15 cellular contexts compared by ENCODE assay signal in genomic region chr10:128098631-128099030, GRCh38.
"Had no signal": no experiment of that assay in that cellular context is flagged by ENCODE, and none has a peak within 500 bp of the region (broad histone marks: within the 10 kb centered on the region; RNA-seq: fewer than 3 reads in every experiment).

No MANE protein-coding gene starts in this region.

- H3K4me1 Mint-ChIP-seq: neural progenitor cell had no signal

- H3K36me3 ChIP-seq: ascending aorta, gastrocnemius medialis, pancreas, thoracic aorta had no signal

- H3K36me3 Mint-ChIP-seq: naive B cell had no signal

- H2AFZ ChIP-seq: neural progenitor cell had no signal

- H3K27me3 ChIP-seq: ascending aorta, gastrocnemius medialis, heart left ventricle, neural progenitor cell, pancreas had no signal

- H3K27me3 Mint-ChIP-seq: activated B cell treated with CpG ODN at 0.5 μM for 24 hours; activated CD4-positive, alpha-beta T cell treated with anti-CD3 and anti-CD28 coated beads, Interleukin-2, amount 10 ng/mL, durations not matched to agents 7 days and 5 days; effector memory CD8-positive, alpha-beta T cell; naive B cell had no signal

- H3K4me1 ChIP-seq: ascending aorta, gastrocnemius medialis, neural progenitor cell, pancreas had no signal

- H3K27ac ChIP-seq: ascending aorta, epithelial cell of prostate, gastrocnemius medialis, heart left ventricle, neural progenitor cell, pancreas, thoracic aorta had no signal

- DNase-seq: activated B cell treated with CpG ODN at 0.5 μM for 24 hours; activated CD4-positive, alpha-beta T cell treated with anti-CD3 and anti-CD28 coated beads, Interleukin-2, amount 10 ng/mL, durations not matched to agents 7 days and 5 days; effector memory CD8-positive, alpha-beta T cell; gastrocnemius medialis; heart left ventricle; left cardiac atrium; naive B cell; pancreas had no signal

- H3K4me2 ChIP-seq: neural progenitor cell had no signal

- H3K4me3 ChIP-seq: ascending aorta, gastrocnemius medialis, heart left ventricle, lung, neural progenitor cell, pancreas, thoracic aorta had no signal

- ATAC-seq: effector memory CD8-positive, alpha-beta T cell; gastrocnemius medialis; heart left ventricle; left cardiac atrium; pancreas; sciatic nerve had no signal

- H3K4me3 Mint-ChIP-seq: activated B cell treated with CpG ODN at 0.5 μM for 24 hours; activated CD4-positive, alpha-beta T cell treated with anti-CD3 and anti-CD28 coated beads, Interleukin-2, amount 10 ng/mL, durations not matched to agents 7 days and 5 days; naive B cell; neural progenitor cell; T-helper 1 cell treated with Interleukin-12 subunit alpha and Interleukin-12 subunit beta and Interleukin-4 antibody, amounts not matched to agents 30 μg/mL and 1 μg/mL, for 36 hours had no signal

- H3K9me3 ChIP-seq: ascending aorta, gastrocnemius medialis, heart left ventricle, pancreas, thoracic aorta had no signal

- H3K9ac ChIP-seq: neural progenitor cell had no signal

- H3K27ac Mint-ChIP-seq: activated B cell treated with CpG ODN at 0.5 μM for 24 hours, neural progenitor cell had no signal

- H3K9me3 Mint-ChIP-seq: activated B cell treated with CpG ODN at 0.5 μM for 24 hours; activated CD4-positive, alpha-beta T cell treated with anti-CD3 and anti-CD28 coated beads, Interleukin-2, amount 10 ng/mL, durations not matched to agents 7 days and 5 days; effector memory CD8-positive, alpha-beta T cell; naive B cell; neural progenitor cell; T-helper 1 cell treated with Interleukin-12 subunit alpha and Interleukin-12 subunit beta and Interleukin-4 antibody, amounts not matched to agents 30 μg/mL and 1 μg/mL, for 36 hours had no signal
